Comparison of ENCODE assay signal across 1 cellular context in the genomic region with DNA sequence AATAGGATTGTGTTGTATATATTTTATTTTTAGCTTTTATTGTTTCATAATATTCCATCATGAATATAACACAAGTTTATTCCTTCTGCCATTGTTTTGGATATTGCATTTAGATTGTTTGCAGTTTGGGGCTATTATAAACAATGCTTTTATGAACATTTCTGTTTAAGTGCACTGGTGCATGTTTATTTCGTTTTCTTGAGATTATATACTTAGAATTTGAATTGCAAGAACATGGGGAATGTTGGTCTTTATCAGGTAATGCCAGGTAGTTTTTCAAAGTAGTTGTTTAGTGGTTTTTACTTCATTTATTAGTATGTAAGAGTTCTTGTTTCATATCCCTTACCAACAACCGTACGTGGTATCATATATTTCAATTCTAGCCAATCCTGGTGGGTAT.
TF ChIP-seq lines count a peak whose summit lies in the region.

No MANE protein-coding gene starts in this region.

TF ChIP-seq in K562, 482 proteins besides CTCF, POLR2A, EP300 and RAD21:
- TF ChIP-seq HDAC6 (IDR thresholded peaks at IDR 0.05; ENCODE audit: low read depth, low read length), result no peak
- TF ChIP-seq POLR2H (tag; IDR thresholded peaks at IDR 0.05; ENCODE audit: low read depth), result 0 out of 2 replicates have a peak, but pooled peaks have one; percentile 22
